16 cellular contexts compared by ENCODE assay signal in the genomic region with DNA sequence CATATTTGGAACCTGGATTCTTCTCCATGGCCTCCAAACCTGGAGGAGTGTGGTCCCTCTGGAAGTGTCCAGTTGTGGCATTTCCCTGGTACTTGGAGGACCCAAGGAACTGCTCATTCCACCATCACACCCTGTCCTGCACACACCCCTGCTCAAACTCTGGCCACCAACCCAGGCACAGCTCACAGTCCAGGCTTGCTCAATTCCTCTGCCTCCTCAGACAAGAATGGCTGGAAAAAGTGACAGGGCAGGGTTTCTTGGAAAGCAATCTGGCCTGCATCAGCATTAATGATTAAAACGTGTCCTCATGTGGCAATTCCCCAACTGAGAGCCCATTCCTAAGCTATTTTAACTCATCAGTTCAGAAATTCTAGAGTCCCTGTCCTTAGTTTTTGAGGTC. TPM values are rescaled to one million over a fixed set of nuclear protein-coding genes. Genes with fewer than 3 reads are reported as not detected.
DNase-seq lines count a peak whose midpoint lies in the region; ATAC-seq and TF ChIP-seq lines count a peak whose summit lies in the region.
"Had no signal": no experiment of that assay in that cellular context is flagged by ENCODE, and none has a peak within 500 bp of the region (broad histone marks: within the 10 kb centered on the region; RNA-seq: fewer than 3 reads in every experiment).

No MANE protein-coding gene starts in this region.

- no peak for TF ChIP-seq POLR2A in breast epithelium (IDR thresholded peaks at IDR 0.05)

- H3F3A ChIP-seq in smooth muscle cell (ENCODE audit: low read depth), result no peaks in the 10 kb centered on the region

- no peak overlapping the region for H2AFZ ChIP-seq in smooth muscle cell (ENCODE audit: low read depth)

- no peaks in the 10 kb centered on the region for H4K20me1 ChIP-seq in smooth muscle cell (ENCODE audit: low read depth)

- H3K4me1 ChIP-seq in left lung, result peaks cover 0 to 9% of the 10 kb centered on the region in 2 donors
- H3K4me1 ChIP-seq in smooth muscle cell (ENCODE audit: low read depth), result no peaks in the 10 kb centered on the region
- no peaks in the 10 kb centered on the region for H3K4me1 ChIP-seq in breast epithelium

- H3K4me1 Mint-ChIP-seq in stimulated activated memory B cell treated with anti-CD40 and anti-IgM and Interleukin-4, amounts not matched to agents 10 μg/mL and 1 μg/mL and 100 μg/mL, for 72 hours, result peaks cover 7% of the 10 kb centered on the region
- H3K4me1 Mint-ChIP-seq: brain had no signal

- ATAC-seq in esophagus mucosa, result peak; percentile 76
- ATAC-seq in left lung, result peak; percentile 58
- ATAC-seq in stimulated activated memory B cell treated with anti-CD40 and anti-IgM and Interleukin-4, amounts not matched to agents 10 μg/mL and 1 μg/mL and 100 μg/mL, for 72 hours, result no peak
- no peak for ATAC-seq in HG02870 (IDR thresholded peaks at IDR 0.05; ENCODE audit: unreplicated experiment)
- ATAC-seq: effector memory CD8-positive, alpha-beta T cell had no signal

- H3K9me3 Mint-ChIP-seq in stimulated activated memory B cell treated with anti-CD40 and anti-IgM and Interleukin-4, amounts not matched to agents 10 μg/mL and 1 μg/mL and 100 μg/mL, for 72 hours, result peaks cover 3% of the 10 kb centered on the region
- H3K9me3 Mint-ChIP-seq: effector memory CD8-positive, alpha-beta T cell had no signal

- H3K9me3 ChIP-seq in left lung, result peaks cover 0 to 4% of the 10 kb centered on the region in 2 donors
- no peaks in the 10 kb centered on the region for H3K9me3 ChIP-seq in smooth muscle cell (replicated peaks; ENCODE audit: low read depth)
- no peaks in the 10 kb centered on the region for H3K9me3 ChIP-seq in breast epithelium
- H3K9me3 ChIP-seq: thoracic aorta had no signal

- no peaks in the 10 kb centered on the region for H3K79me2 ChIP-seq in smooth muscle cell (ENCODE audit: low read depth)

- peaks cover 29% of the 10 kb centered on the region for H3K27me3 Mint-ChIP-seq in stimulated activated memory B cell treated with anti-CD40 and anti-IgM and Interleukin-4, amounts not matched to agents 10 μg/mL and 1 μg/mL and 100 μg/mL, for 72 hours

- no peak overlapping the region for H3K27ac ChIP-seq in left lung
- H3K27ac ChIP-seq in smooth muscle cell (ENCODE audit: low read depth), result peak overlapping the region; percentile 65
- H3K27ac ChIP-seq in breast epithelium, result no peak overlapping the region
- H3K27ac ChIP-seq: thoracic aorta had no signal

- peak overlapping the region; percentile 25 for H3K4me2 ChIP-seq in smooth muscle cell

- H3K27me3 ChIP-seq in left lung (no peaks in the 10 kb centered on the region), smooth muscle cell (ENCODE audit: low read depth) (no peaks in the 10 kb centered on the region), breast epithelium (no peaks in the 10 kb centered on the region), H7 (ENCODE audit: control insufficient read depth, insufficient read depth, low read length) (no peaks in the 10 kb centered on the region)

- H3K36me3 Mint-ChIP-seq in stimulated activated memory B cell treated with anti-CD40 and anti-IgM and Interleukin-4, amounts not matched to agents 10 μg/mL and 1 μg/mL and 100 μg/mL, for 72 hours, result no peaks in the 10 kb centered on the region

- H3K36me3 ChIP-seq in left lung, result no peaks in the 10 kb centered on the region
- H3K36me3 ChIP-seq in smooth muscle cell (ENCODE audit: low read depth), result no peaks in the 10 kb centered on the region
- H3K36me3 ChIP-seq in breast epithelium, result no peaks in the 10 kb centered on the region
- H3K36me3 ChIP-seq in H7 (replicated peaks; ENCODE audit: control insufficient read depth, insufficient read depth, low read length), result no peaks in the 10 kb centered on the region
- H3K36me3 ChIP-seq: thoracic aorta had no signal

- H3K9ac ChIP-seq in smooth muscle cell (ENCODE audit: low read depth), result no peak overlapping the region

- DNase-seq in EH (ENCODE audit: low read depth) (peak; percentile 84), left lung (peak in 1 of 2 donors; percentile 50), smooth muscle cell (lab: John Stamatoyannopoulos, UW; ENCODE audit: unreplicated experiment) (peak; percentile 13), breast epithelium (ENCODE audit: low spot score in 2 of 2) (no peak), H7 (no peak)
- DNase-seq: activated effector memory CD4-positive, alpha-beta T cell treated with anti-CD3 and anti-CD28 coated beads, Interleukin-2, amount 50 U/mL, for 16 hours; effector memory CD8-positive, alpha-beta T cell; NCI-H2107; NCI-H82; SW 1271 had no signal

- 24% methylated on average over 1 of the region's 1 CpG for WGBS in smooth muscle cell (ENCODE audit: low lambda C conversion rate)

- H3K4me3 Mint-ChIP-seq in stimulated activated memory B cell treated with anti-CD40 and anti-IgM and Interleukin-4, amounts not matched to agents 10 μg/mL and 1 μg/mL and 100 μg/mL, for 72 hours, result no peak overlapping the region
- H3K4me3 Mint-ChIP-seq: brain; effector memory CD8-positive, alpha-beta T cell had no signal

- TF ChIP-seq CTCF in left lung (IDR thresholded peaks at IDR 0.05) (no peak), smooth muscle cell (IDR thresholded peaks at IDR 0.05; ENCODE audit: borderline replicate concordance, insufficient read depth, poor library complexity, severe bottlenecking) (no peak), breast epithelium (IDR thresholded peaks at IDR 0.05) (no peak)

- H3K4me3 ChIP-seq in left lung, result no peak overlapping the region
- H3K4me3 ChIP-seq in smooth muscle cell, result no peak overlapping the region
- H3K4me3 ChIP-seq in breast epithelium, result no peak overlapping the region
- no peak overlapping the region for H3K4me3 ChIP-seq in H7 (ENCODE audit: insufficient read depth, low read depth, low read length)
- H3K4me3 ChIP-seq: thoracic aorta had no signal

- H3K27ac Mint-ChIP-seq in stimulated activated memory B cell treated with anti-CD40 and anti-IgM and Interleukin-4, amounts not matched to agents 10 μg/mL and 1 μg/mL and 100 μg/mL, for 72 hours, result no peak overlapping the region
- H3K27ac Mint-ChIP-seq: brain; effector memory CD8-positive, alpha-beta T cell; progenitor cell of endocrine pancreas had no signal

- intact Hi-C loops in left lung (cut with DNase I) (no loop called here), breast epithelium (cut with DNase I; ENCODE audit: low total_unique reads) (no loop called here)

RNA-seq across cellular contexts. Expression of a gene that starts 17.2 kb away (rescaled TPM):
- total RNA-seq in esophagus mucosa, result 7.5 TPM
- 10 to 100 TPM; 30.5 to 45.6 TPM for total RNA-seq in left lung
- 133 and 155 TPM in 2 replicates for total RNA-seq in smooth muscle cell
- 122 and 139 TPM in 2 replicates for polyA plus RNA-seq in smooth muscle cell
- 10 to 100 TPM; 23.2 to 34.4 (median 23.3) TPM for total RNA-seq in breast epithelium
- 20.4 and 24.6 TPM in 2 replicates for total RNA-seq in H7 (2014; rRNA removed; shearing (Covaris generic))

Comparison
In these comparisons a context has a peak if more than half of its experiments do, and no peak if none do; other contexts are left out.
1. DNase-seq: peak in EH (single experiment) and smooth muscle cell (single experiment); none in breast epithelium (0 of 2) and H7 (single experiment).
2. ATAC-seq: peak in esophagus mucosa (single experiment) and left lung (single experiment); none in stimulated activated memory B cell treated with anti-CD40 and anti-IgM and Interleukin-4, amounts not matched to agents 10 μg/mL and 1 μg/mL and 100 μg/mL, for 72 hours (single experiment) and HG02870 (single experiment).